In the genomic region with DNA sequence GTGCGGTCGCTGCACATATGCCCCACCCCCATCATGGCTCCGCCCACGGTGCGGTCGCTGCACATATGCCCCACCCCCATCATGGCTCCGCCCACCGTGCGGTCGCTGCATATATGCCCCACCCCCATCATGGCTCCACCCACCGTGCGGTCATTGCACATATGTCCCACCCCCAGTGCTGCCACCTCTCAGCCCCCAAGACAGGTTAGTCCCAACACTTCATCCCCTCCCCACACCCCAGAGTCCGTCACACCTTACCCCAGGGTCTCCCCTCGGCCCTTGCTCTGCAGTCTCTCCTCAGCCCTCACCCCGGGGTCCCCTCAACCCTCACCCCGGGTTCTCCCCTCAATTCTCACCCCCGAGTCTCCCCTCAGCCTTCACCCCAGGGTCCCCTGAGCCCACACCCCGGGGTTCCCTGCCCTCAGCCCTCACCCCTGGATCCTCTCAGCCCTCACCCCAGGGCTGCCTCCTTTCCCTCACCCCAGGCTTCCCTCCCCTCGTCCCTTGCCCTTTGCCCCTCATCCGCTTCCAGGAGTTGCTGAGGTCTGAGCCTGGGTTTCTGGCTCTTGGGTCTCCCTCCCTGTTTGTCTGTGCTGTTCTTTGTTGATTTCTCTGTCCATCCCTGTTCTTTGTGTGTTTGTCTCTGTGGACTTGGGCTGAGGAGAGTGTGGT, we compare ENCODE assay signal across 18 cellular contexts. TPM values are rescaled to one million over a fixed set of nuclear protein-coding genes. Genes with fewer than 3 reads are reported as not detected.
DNase-seq lines count a peak whose midpoint lies in the region; ATAC-seq and TF ChIP-seq lines count a peak whose summit lies in the region.
"Had no signal": no experiment of that assay in that cellular context is flagged by ENCODE, and none has a peak within 500 bp of the region (broad histone marks: within the 10 kb centered on the region; RNA-seq: fewer than 3 reads in every experiment).

No MANE protein-coding gene starts in this region.

- H3K4me3 Mint-ChIP-seq in brain = no peak overlapping the region
- no peak overlapping the region for H3K4me3 Mint-ChIP-seq in effector memory CD8-positive, alpha-beta T cell
- H3K4me3 Mint-ChIP-seq: CD8-positive, alpha-beta T cell had no signal

- H3K9me3 ChIP-seq in SK-N-SH (no peaks in the 10 kb centered on the region), neuronal stem cell (replicated peaks in 1 of 2; ENCODE audit: control insufficient read depth in 2 of 2, insufficient read depth in 1 of 2, low read depth in 1 of 2, low read length in 2 of 2) (no peaks in the 10 kb centered on the region)

- no peaks in the 10 kb centered on the region for H3K4me1 Mint-ChIP-seq in brain
- peaks cover 0 to 3% of the 10 kb centered on the region in 2 donors for H3K4me1 Mint-ChIP-seq in effector memory CD8-positive, alpha-beta T cell (ENCODE audit: low read depth in 2 of 2)

- H3K9ac ChIP-seq in SK-N-SH = no peak overlapping the region
- H3K9ac ChIP-seq in neuronal stem cell (ENCODE audit: low read depth, low read length, poor library complexity) = no peak overlapping the region

- H3K27ac ChIP-seq in SK-N-SH (ENCODE audit: low read depth in 2 of 2, low read length in 1 of 2) = no peak overlapping the region
- H3K27ac ChIP-seq in neuronal stem cell (replicated peaks; ENCODE audit: low read length) = no peak overlapping the region
- H3K27ac ChIP-seq: 22Rv1 had no signal

- POLR2A ChIA-PET in SK-N-SH (lab: Yijun Ruan, JAX) = no interaction called here

- TF ChIP-seq RAD21 in SK-N-SH (IDR thresholded peaks at IDR 0.05; ENCODE audit: low read length) = no peak

- peak overlapping the region; percentile 10 for H2BK12ac ChIP-seq in neuronal stem cell (ENCODE audit: low read length)

- no peak for ATAC-seq in SK-N-SH treated with all-trans-retinoic acid at 6 μM for 48 hours
- no peak for ATAC-seq in effector memory CD8-positive, alpha-beta T cell (replicated peaks)
- ATAC-seq: CD8-positive, alpha-beta T cell had no signal

- TF ChIP-seq CTCF in SK-N-SH (IDR thresholded peaks at IDR 0.05) = no peak
- no peak for TF ChIP-seq CTCF in brain (conservative IDR thresholded peaks at IDR 0.05)

- H3K23ac ChIP-seq in neuronal stem cell (ENCODE audit: low read depth, low read length, poor library complexity) = peak overlapping the region; percentile 80

- no peak overlapping the region for H3K4ac ChIP-seq in neuronal stem cell (ENCODE audit: low read length)

- H2AFZ ChIP-seq in SK-N-SH (ENCODE audit: low read depth) = no peak overlapping the region
- H2AFZ ChIP-seq in neuronal stem cell (ENCODE audit: low read length) = no peak overlapping the region

- TF ChIP-seq EP300 in SK-N-SH (IDR thresholded peaks at IDR 0.05; ENCODE audit: borderline replicate concordance in 1 of 2, low read depth in 1 of 2, low read length in 1 of 2) = no peak

- H3K4me1 ChIP-seq in SK-N-SH (ENCODE audit: control insufficient read depth in 1 of 2, insufficient read depth in 2 of 2, low read depth in 1 of 2, low read length in 1 of 2) (no peaks in the 10 kb centered on the region), neuronal stem cell (ENCODE audit: control insufficient read depth in 2 of 2, insufficient read depth in 1 of 2, low read depth in 1 of 2, low read length in 2 of 2) (peaks cover 0 to 9% of the 10 kb centered on the region in 2 donors)

- H4K8ac ChIP-seq in neuronal stem cell (ENCODE audit: low read depth, low read length) = no peak overlapping the region

- H3K4me2 ChIP-seq in SK-N-SH (no peak overlapping the region), neuronal stem cell (ENCODE audit: insufficient read depth, low read length, poor library complexity, severe bottlenecking) (no peak overlapping the region)

- H3K36me3 ChIP-seq in SK-N-SH (replicated peaks in 1 of 2; ENCODE audit: control insufficient read depth in 1 of 2, insufficient read depth in 2 of 2, low read length in 1 of 2) (no peaks in the 10 kb centered on the region), neuronal stem cell (replicated peaks in 1 of 2; ENCODE audit: control insufficient read depth in 2 of 2, insufficient read depth in 2 of 2, low read length in 2 of 2) (peaks cover 0 to 21% of the 10 kb centered on the region in 2 donors)

- H2BK5ac ChIP-seq in neuronal stem cell (ENCODE audit: low read length) = no peak overlapping the region

- H2BK15ac ChIP-seq in neuronal stem cell (ENCODE audit: low read length) = no peak overlapping the region

- 46% methylated on average over 12 of the region's 20 CpGs for WGBS in SK-N-SH (ENCODE audit: low lambda C conversion rate)
- WGBS in neuronal stem cell (ENCODE audit: extremely low coverage in 2 of 2, insufficient read length in 2 of 2, insufficient replicate concordance in 1 of 2), 2 donors = no CpG with 5 or more reads among the region's 20 CpGs

- peaks cover 60% of the 10 kb centered on the region for H3K27me3 ChIP-seq in SK-N-SH (ENCODE audit: insufficient read depth)
- no peaks in the 10 kb centered on the region for H3K27me3 ChIP-seq in neuronal stem cell (ENCODE audit: control insufficient read depth in 3 of 3, insufficient read depth in 3 of 3, low read depth in 1 of 3, low read length in 3 of 3)

- peak; percentile 57 for DNase-seq in SK-N-SH
- peak; percentile 38 for DNase-seq in NAMALWA (ENCODE audit: low spot score)
- DNase-seq in neuronal stem cell (ENCODE audit: low spot score) = no peak
- no peak for DNase-seq in effector memory CD8-positive, alpha-beta T cell
- no peak for DNase-seq in activated T-cell treated with anti-CD3 and anti-CD28 coated beads for 4 hours
- no peak for DNase-seq in AG08395 (ENCODE audit: low spot score)
- DNase-seq: CD8-positive, alpha-beta T cell; DMS79; KG1; NCI-H1436; NCI-H2029 treated with DMSO at 0.1 percent for 48 hours; NCI-H2227 treated with DMSO at 0.1 percent for 48 hours; NCI-H524 had no signal

- no peak overlapping the region for H3K14ac ChIP-seq in neuronal stem cell (ENCODE audit: low read length)

- H4K20me1 ChIP-seq in SK-N-SH (ENCODE audit: insufficient read depth) = no peaks in the 10 kb centered on the region

- H3F3A ChIP-seq in SK-N-SH (replicated peaks; ENCODE audit: insufficient read depth) = no peaks in the 10 kb centered on the region

- peaks cover 11% of the 10 kb centered on the region for H3K79me1 ChIP-seq in neuronal stem cell (ENCODE audit: low read depth, low read length)

- H3K4me3 ChIP-seq in SK-N-SH (ENCODE audit: low read depth in 2 of 2, low read length in 1 of 2) (no peak overlapping the region), neuronal stem cell (ENCODE audit: low read length in 2 of 2) (no peak overlapping the region)

- no peak overlapping the region for H4K91ac ChIP-seq in neuronal stem cell (ENCODE audit: low read depth, low read length, poor library complexity)

- no peaks in the 10 kb centered on the region for H3K79me2 ChIP-seq in SK-N-SH (ENCODE audit: insufficient read depth)

- no peaks in the 10 kb centered on the region for H3K9me2 ChIP-seq in SK-N-SH

- no peaks in the 10 kb centered on the region for H3K27me3 Mint-ChIP-seq in brain
- H3K27me3 Mint-ChIP-seq in effector memory CD8-positive, alpha-beta T cell = no peaks in the 10 kb centered on the region

- no peak overlapping the region for H3K18ac ChIP-seq in neuronal stem cell (ENCODE audit: low read length)

- no peak overlapping the region for H2AK5ac ChIP-seq in neuronal stem cell (ENCODE audit: low read depth, low read length)

- no peaks in the 10 kb centered on the region for H3K9me3 Mint-ChIP-seq in brain
- no peaks in the 10 kb centered on the region for H3K9me3 Mint-ChIP-seq in effector memory CD8-positive, alpha-beta T cell

- no peak overlapping the region for H2BK120ac ChIP-seq in neuronal stem cell (ENCODE audit: low read depth, low read length)

- CTCF ChIA-PET in SK-N-SH (lab: Yijun Ruan, JAX) = no interaction called here

- peaks cover 24% of the 10 kb centered on the region for H3K36me3 Mint-ChIP-seq in brain
- no peaks in the 10 kb centered on the region for H3K36me3 Mint-ChIP-seq in effector memory CD8-positive, alpha-beta T cell (ENCODE audit: insufficient read depth)
- H3K36me3 Mint-ChIP-seq: CD8-positive, alpha-beta T cell had no signal

- H3K27ac Mint-ChIP-seq in brain = peak overlapping the region in 3 of 5 experiments; percentile 13 to 36 (median 15)
- H3K27ac Mint-ChIP-seq in effector memory CD8-positive, alpha-beta T cell = peak overlapping the region in 1 of 2 donors; percentile 9
- H3K27ac Mint-ChIP-seq: CD8-positive, alpha-beta T cell had no signal

TF ChIP-seq in SK-N-SH, 30 proteins besides CTCF, POLR2A, EP300 and RAD21 (continues in another document):
- TF ChIP-seq FOXJ3 (CRISPR knock-in tag; IDR thresholded peaks at IDR 0.05) = no peak

TF ChIP-seq in SK-N-SH treated with all-trans-retinoic acid at 6 μM for 48 hours, 23 proteins besides CTCF, POLR2A, EP300 and RAD21 (continues in another document):
- TF ChIP-seq ESRRG (CRISPR knock-in tag; IDR thresholded peaks at IDR 0.05) = no peak
- TF ChIP-seq ZC3H10 (CRISPR knock-in tag; IDR thresholded peaks at IDR 0.05) = no peak

RNA-seq across cellular contexts. Expression of a gene that starts 25.6 kb away (rescaled TPM):
- polyA plus RNA-seq in SK-N-SH (2012; rRNA removed) (not detected in 2 replicates), brain (ENCODE audit: insufficient read depth, low read depth, low replicate concordance) (not detected)
- not detected in 2 replicates for polyA plus RNA-seq in SK-N-SH (2012; cell fraction: cytosol; rRNA removed)
- 0.05 TPM in 1 of 2 replicates, not detected in the other for polyA plus RNA-seq in SK-N-SH (2012; cell fraction: nucleus; rRNA removed)
- polyA plus RNA-seq in neuronal stem cell (2013, experiment 1 of 2) = not detected
- polyA plus RNA-seq in neuronal stem cell (2013, experiment 2 of 2) = not detected
- polyA plus RNA-seq: AG04450, BJ had no signal

RNA-seq across cellular contexts. Expression of a gene that starts 30.5 kb away (rescaled TPM):
- polyA plus RNA-seq in SK-N-SH (2012; rRNA removed) = not detected in 2 replicates
- polyA plus RNA-seq in SK-N-SH (2012; cell fraction: cytosol; rRNA removed) = not detected in 2 replicates
- not detected in 2 replicates for polyA plus RNA-seq in SK-N-SH (2012; cell fraction: nucleus; rRNA removed)
- polyA plus RNA-seq in brain (ENCODE audit: insufficient read depth, low read depth, low replicate concordance) = not detected
- polyA plus RNA-seq in neuronal stem cell (2013, experiment 1 of 2) = not detected
- not detected for polyA plus RNA-seq in neuronal stem cell (2013, experiment 2 of 2)
- polyA plus RNA-seq: AG04450, BJ had no signal

RNA-seq across cellular contexts. Expression of a gene that starts 41.0 kb away (rescaled TPM):
- polyA plus RNA-seq in SK-N-SH (2012; rRNA removed) (not detected in 2 replicates), brain (ENCODE audit: insufficient read depth, low read depth, low replicate concordance) (not detected)
- not detected in 2 replicates for polyA plus RNA-seq in SK-N-SH (2012; cell fraction: cytosol; rRNA removed)
- polyA plus RNA-seq in SK-N-SH (2012; cell fraction: nucleus; rRNA removed) = 0.06 TPM in 1 of 2 replicates, not detected in the other
- polyA plus RNA-seq in neuronal stem cell (2013, experiment 1 of 2) = not detected
- not detected for polyA plus RNA-seq in neuronal stem cell (2013, experiment 2 of 2)
- polyA plus RNA-seq: AG04450, BJ had no signal

RNA-seq across cellular contexts. Expression of a gene that starts 46.6 kb away (rescaled TPM):
- polyA plus RNA-seq in SK-N-SH (2012; rRNA removed) (not detected in 2 replicates), brain (ENCODE audit: insufficient read depth, low read depth, low replicate concordance) (7.0 TPM)
- not detected in 2 replicates for polyA plus RNA-seq in SK-N-SH (2012; cell fraction: cytosol; rRNA removed)
- not detected in 2 replicates for polyA plus RNA-seq in SK-N-SH (2012; cell fraction: nucleus; rRNA removed)
- 21.5 TPM for polyA plus RNA-seq in neuronal stem cell (2013, experiment 1 of 2)
- polyA plus RNA-seq in neuronal stem cell (2013, experiment 2 of 2) = 21.7 TPM

RNA-seq across cellular contexts. Expression of a gene that starts 56.4 kb away (rescaled TPM):
- not detected in 2 replicates for polyA plus RNA-seq in SK-N-SH (2012; rRNA removed)
- not detected in 2 replicates for polyA plus RNA-seq in SK-N-SH (2012; cell fraction: cytosol; rRNA removed)
- polyA plus RNA-seq in SK-N-SH (2012; cell fraction: nucleus; rRNA removed) = not detected in 2 replicates
- not detected for polyA plus RNA-seq in brain (ENCODE audit: insufficient read depth, low read depth, low replicate concordance)
- polyA plus RNA-seq in neuronal stem cell (2013, experiment 1 of 2) = 0.06 TPM
- not detected for polyA plus RNA-seq in neuronal stem cell (2013, experiment 2 of 2)
- polyA plus RNA-seq: AG04450, BJ had no signal

Comparison
In these comparisons a context has a peak if more than half of its experiments do, and no peak if none do; other contexts are left out.
1. DNase-seq: peak in SK-N-SH (single experiment) and NAMALWA (single experiment); none in neuronal stem cell (single experiment), effector memory CD8-positive, alpha-beta T cell (0 of 3), activated T-cell treated with anti-CD3 and anti-CD28 coated beads for 4 hours (single experiment) and AG08395 (single experiment).